ENCODE assay signal across 7 cellular contexts in genomic region chr1:207883104-207883651, GRCh38. TPM values are rescaled to one million over a fixed set of nuclear protein-coding genes. Genes with fewer than 3 reads are reported as not detected.
DNase-seq lines count a peak whose midpoint lies in the region; ATAC-seq lines count a peak whose summit lies in the region.

No MANE protein-coding gene starts in this region.

- no peak overlapping the region for H3K9ac ChIP-seq in skeletal muscle tissue (ENCODE audit: low read depth in 1 of 3, low read length in 3 of 3)

- no peak overlapping the region for H3K4me3 ChIP-seq in skeletal muscle tissue (ENCODE audit: low read length in 3 of 3)

- DNase-seq in T-cell (no peak), NCI-H748 treated with DMSO at 0.1 percent for 48 hours (lab: John Stamatoyannopoulos, UW) (no peak), NCI-H187 treated with DMSO at 0.1 percent for 48 hours (lab: John Stamatoyannopoulos, UW) (no peak)

- H3K9me3 ChIP-seq in skeletal muscle tissue (ENCODE audit: control insufficient read depth in 3 of 3, low read length in 3 of 3): no peaks in the 10 kb centered on the region

- H3K27ac ChIP-seq in skeletal muscle tissue (ENCODE audit: low read depth, low read length): peak overlapping the region; percentile 9

- H3K36me3 ChIP-seq in skeletal muscle tissue (ENCODE audit: control insufficient read depth in 3 of 3, insufficient read depth in 3 of 3, low read length in 3 of 3): peaks cover 0 to 6% (median 0%) of the 10 kb centered on the region in 3 donors

- peaks cover 33 to 38% (median 35%) of the 10 kb centered on the region in 3 donors for H3K4me1 ChIP-seq in skeletal muscle tissue (ENCODE audit: control insufficient read depth in 3 of 3, insufficient read depth in 3 of 3, low read length in 3 of 3)

- no peaks in the 10 kb centered on the region for H3K27me3 ChIP-seq in skeletal muscle tissue (ENCODE audit: control insufficient read depth in 3 of 3, insufficient read depth in 3 of 3, low read length in 3 of 3)

- peaks cover 0 to 3% of the 10 kb centered on the region in 2 donors for H3K27me3 Mint-ChIP-seq in T-cell

- peak overlapping the region; percentile 99 for H3K27ac Mint-ChIP-seq in T-cell

- H3K36me3 Mint-ChIP-seq in T-cell: no peaks in the 10 kb centered on the region

- H3K4me3 Mint-ChIP-seq in T-cell: peak overlapping the region; percentile 74 to 88 (median 81)

- no peaks in the 10 kb centered on the region for H3K9me3 Mint-ChIP-seq in T-cell

- POLR2A ChIA-PET in T-cell (lab: Charles Lee): interaction anchor here (0.5 to 1.2 kb wide), 5 partner anchors 14 to 550 kb away, joined by 3 to 5 read pairs (median 3); no protein-coding TSS in a partner anchor

- ATAC-seq in GM18909 (IDR thresholded peaks at IDR 0.05; ENCODE audit: poor library complexity, unreplicated experiment) (peak; percentile 61), HG02623 (IDR thresholded peaks at IDR 0.05; ENCODE audit: unreplicated experiment) (peak; percentile 53), T-cell (replicated peaks in 1 of 4) (peak; percentile 78 to 80 (median 78)), GM19397 (IDR thresholded peaks at IDR 0.05; ENCODE audit: unreplicated experiment) (no peak)

- CTCF ChIA-PET in T-cell (lab: Charles Lee): interaction anchor here (0.6 to 7.5 kb wide), 10 partner anchors 12 to 361 kb away, joined by 3 to 148 read pairs (median 7); partner anchors contain the start of gene PLXNA2 (in 1 of the 2)

- H3K4me1 Mint-ChIP-seq in T-cell: peaks cover 39 to 50% (median 42%) of the 10 kb centered on the region in 3 donors

RNA-seq across cellular contexts. Expression of gene CD34, which starts 27.7 kb away (rescaled TPM):
- 1 to 10 TPM in 2 of 5 donors, under 1 TPM in 3; 0.57 to 1.6 (median 0.83) TPM for total RNA-seq in T-cell
- 20.9 TPM for total RNA-seq in skeletal muscle tissue
